ENCODE assay signal across 17 cellular contexts in the genomic region with DNA sequence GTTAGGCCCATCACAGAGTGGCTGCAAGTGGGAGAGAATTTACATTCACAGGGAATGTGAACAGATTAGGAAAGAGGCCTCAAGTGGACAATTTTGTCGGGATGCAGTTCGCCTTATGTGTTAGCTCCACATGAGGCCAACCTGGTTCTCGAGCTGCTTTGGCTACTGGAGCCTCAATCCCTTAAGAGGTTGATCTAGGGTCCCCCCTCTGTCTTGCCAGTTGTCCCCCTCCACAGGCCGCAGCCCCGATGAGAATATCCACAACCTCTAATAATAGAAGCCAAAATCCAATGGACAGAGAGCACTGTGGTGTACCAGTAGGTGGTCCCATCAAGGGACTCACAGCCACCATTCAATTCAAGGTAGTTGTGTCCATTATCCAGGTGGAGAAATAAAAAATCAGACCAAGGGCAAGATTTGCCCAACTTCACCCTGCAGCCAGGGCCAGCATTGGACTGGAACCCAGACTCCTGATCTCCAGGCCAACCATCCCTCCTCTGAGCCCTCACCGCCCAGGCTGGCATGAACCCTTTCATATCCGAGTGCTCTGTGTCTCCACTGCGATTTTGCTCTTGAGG. TPM values are rescaled to one million over a fixed set of nuclear protein-coding genes. Genes with fewer than 3 reads are reported as not detected.
"Had no signal": no experiment of that assay in that cellular context is flagged by ENCODE, and none has a peak within 500 bp of the region (broad histone marks: within the 10 kb centered on the region; RNA-seq: fewer than 3 reads in every experiment).

No MANE protein-coding gene starts in this region.

- H3K4me1 ChIP-seq: foreskin keratinocyte, parathyroid adenoma had no signal

- H3K9me3 ChIP-seq: left lung, prostate gland, suprapubic skin, thyroid gland had no signal

- H3K4me3 ChIP-seq: left lung, lung, prostate gland, suprapubic skin, thyroid gland had no signal

- H3K27ac ChIP-seq: epithelial cell of prostate, foreskin keratinocyte, left lung, parathyroid adenoma, prostate gland, suprapubic skin, thyroid gland had no signal

- H3K36me3 ChIP-seq: left lung, prostate gland, suprapubic skin, thyroid gland had no signal

- ATAC-seq: effector memory CD8-positive, alpha-beta T cell; left lung had no signal

- DNase-seq: effector memory CD8-positive, alpha-beta T cell; foreskin keratinocyte; islet precursor cell; left lung; mesenchymal stem cell; midbrain; naive B cell; nephron progenitor cell; small intestine; stimulated activated CD4-positive, alpha-beta T cell treated with anti-CD3 and anti-CD28 coated beads, Interleukin-2, amount 100 ng/mL, for 48 hours; stimulated activated naive CD4-positive, alpha-beta T cell treated with Interleukin-2 at 50 U/mL for 16 hours; thyroid gland had no signal

RNA-seq across cellular contexts. Expression of a gene that starts 1.7 kb away (rescaled TPM):
- total RNA-seq: foreskin keratinocyte had no signal
